Comparison of ENCODE assay signal across 19 cellular contexts in the genomic region with DNA sequence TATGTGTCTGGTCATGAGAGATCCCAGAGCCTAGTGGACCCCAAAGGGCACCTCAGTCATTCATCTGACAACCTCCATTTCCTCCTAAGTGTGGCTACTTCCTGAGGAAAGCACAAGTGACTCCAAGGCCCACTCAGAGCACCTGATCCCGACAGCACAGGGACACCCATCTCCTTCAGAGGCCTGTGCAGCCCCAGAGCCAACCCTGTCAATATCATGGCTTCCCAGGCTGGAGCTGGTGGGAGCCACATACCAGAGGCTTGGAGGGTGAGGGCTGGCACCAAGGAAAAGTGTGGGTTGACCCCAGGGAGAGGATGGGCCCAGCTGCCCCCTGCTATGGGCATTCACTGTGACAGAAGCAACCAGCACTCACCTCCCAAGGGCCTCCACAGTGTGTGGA.
"Had no signal": no experiment of that assay in that cellular context is flagged by ENCODE, and none has a peak within 500 bp of the region (broad histone marks: within the 10 kb centered on the region; RNA-seq: fewer than 3 reads in every experiment).

No MANE protein-coding gene starts in this region.

- H3K36me3 ChIP-seq: neural progenitor cell, right atrium auricular region, sigmoid colon, stomach, thoracic aorta, transverse colon had no signal

- H3K27ac Mint-ChIP-seq: neural progenitor cell had no signal

- ATAC-seq: foreskin keratinocyte; left cardiac atrium; left ventricle myocardium superior; naive thymus-derived CD4-positive, alpha-beta T cell had no signal

- H3K27me3 ChIP-seq: foreskin keratinocyte, neural progenitor cell, right atrium auricular region, transverse colon had no signal

- H3K4me3 Mint-ChIP-seq: naive thymus-derived CD4-positive, alpha-beta T cell; neural progenitor cell had no signal

- H3K4me3 ChIP-seq: lung, neural progenitor cell, right atrium auricular region, sigmoid colon, skin epidermis, stomach, thoracic aorta, transverse colon had no signal

- DNase-seq: dermis blood vessel endothelial cell; foreskin keratinocyte; kidney; left cardiac atrium; left ventricle myocardium superior; mesendoderm; naive thymus-derived CD4-positive, alpha-beta T cell; posterior cingulate gyrus; stimulated activated CD4-positive, alpha-beta T cell treated with anti-CD3 and anti-CD28 coated beads, Interleukin-2, amount 100 ng/mL, for 24 hours; stimulated activated naive CD4-positive, alpha-beta T cell; stomach; substantia nigra; transverse colon had no signal
